Comparison of ENCODE assay signal across 30 cellular contexts in the genomic region with DNA sequence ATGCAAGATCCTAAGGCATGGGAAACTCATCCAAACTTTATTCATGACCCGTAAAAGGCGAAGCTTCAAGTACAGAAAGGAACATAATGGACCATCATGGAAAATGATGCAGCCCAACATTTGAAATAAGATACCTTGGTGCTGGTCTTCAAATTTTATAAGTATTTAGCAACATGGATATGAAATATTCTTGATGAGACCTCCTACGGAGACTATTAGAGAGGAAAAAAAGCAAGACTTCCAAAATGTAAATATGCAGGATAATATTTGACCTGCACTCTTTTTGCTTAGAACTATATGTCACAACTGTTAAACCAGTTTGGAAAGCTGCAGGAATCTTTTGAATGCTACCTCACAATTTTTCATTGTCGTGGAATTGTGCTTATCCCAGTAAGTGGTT.
"Had no signal": no experiment of that assay in that cellular context is flagged by ENCODE, and none has a peak within 500 bp of the region (broad histone marks: within the 10 kb centered on the region; RNA-seq: fewer than 3 reads in every experiment).

No MANE protein-coding gene starts in this region.

- H3K27ac ChIP-seq: ascending aorta, cardiac muscle cell, colonic mucosa, VCaP had no signal

- H3K36me3 ChIP-seq: ascending aorta, cardiac muscle cell, colonic mucosa had no signal

- H3K9me3 ChIP-seq: ascending aorta, colonic mucosa had no signal

- H3K4me3 ChIP-seq: ascending aorta, cardiac muscle cell, colonic mucosa had no signal

- H3K27me3 ChIP-seq: ascending aorta, cardiac muscle cell, colonic mucosa had no signal

- H3K4me1 ChIP-seq: ascending aorta, colonic mucosa had no signal

- DNase-seq: activated B cell treated with CpG ODN at 0.5 μM for 24 hours; activated CD4-positive, alpha-beta memory T cell treated with anti-CD3 and anti-CD28 coated beads for 36 hours; activated CD4-positive, alpha-beta T cell treated with anti-CD3 and anti-CD28 coated beads for 4 hours; activated CD4-positive, alpha-beta T cell treated with anti-CD3 and anti-CD28 coated beads, Interleukin-2, amount 10 ng/mL, durations not matched to agents 24 days and 14 days; activated CD4-positive, alpha-beta T cell treated with anti-CD3 and anti-CD28 coated beads, Interleukin-2, amount 50 U/mL, for 1 hour; activated CD4-positive, alpha-beta T cell treated with anti-CD3 and anti-CD28 coated beads, Interleukin-2, amount 50 U/mL, for 4 hours; activated CD4-positive, CD25-positive, alpha-beta regulatory T cell treated with anti-CD3 and anti-CD28 coated beads, Interleukin-2, amount 50 U/mL, for 72 hours; activated CD8-positive, alpha-beta memory T cell treated with anti-CD3 and anti-CD28 coated beads, Interleukin-2, amount 50 U/mL, for 4 hours; activated CD8-positive, alpha-beta T cell treated with anti-CD3 and anti-CD28 coated beads for 36 hours; activated gamma-delta T cell; activated naive CD4-positive, alpha-beta T cell treated with anti-CD3 and anti-CD28 coated beads, Interleukin-2, amount 10 ng/mL, durations not matched to agents 7 days and 5 days; activated naive CD4-positive, alpha-beta T cell treated with Interleukin-2 at 50 U/mL for 16 hours; activated naive CD8-positive, alpha-beta T cell treated with anti-CD3 and anti-CD28 coated beads, Interleukin-2, amount 10 ng/mL, durations not matched to agents 7 days and 5 days; activated naive CD8-positive, alpha-beta T cell treated with anti-CD3 and anti-CD28 coated beads, Interleukin-2, amount 50 U/mL, for 24 hours; activated T-cell treated with anti-CD3 and anti-CD28 coated beads for 4 hours; activated T-cell treated with anti-CD3 and anti-CD28 coated beads, Interleukin-2, amount 50 U/mL, for 1 hour; activated T-cell treated with anti-CD3 and anti-CD28 coated beads, Interleukin-2, amount 50 U/mL, for 4 hours; activated T-cell treated with anti-CD3 and anti-CD28 coated beads, Interleukin-2, amount 50 U/mL, for 72 hours; amygdala; anterior cingulate cortex; caudate nucleus; cerebellar nuclear complex; colonic mucosa; T-helper 2 cell; T-helper 9 cell had no signal

- FAIRE-seq: bronchial epithelial cell, TTC549 had no signal
